ENCODE assay signal across 1 cellular context in genomic region chr19:35043906-35044305, GRCh38.
TF ChIP-seq lines count a peak whose summit lies in the region.

No MANE protein-coding gene starts in this region.

TF ChIP-seq in GM23338, 12 proteins besides CTCF, POLR2A, EP300 and RAD21:
- TF ChIP-seq JUNB (IDR thresholded peaks at IDR 0.05; ENCODE audit: unreplicated experiment), result no peak
- no peak for TF ChIP-seq ETS1 (IDR thresholded peaks at IDR 0.05)
- TF ChIP-seq ZNF462 (CRISPR knock-in tag; IDR thresholded peaks at IDR 0.05), result no peak
- no peak for TF ChIP-seq NANOG (IDR thresholded peaks at IDR 0.05; ENCODE audit: borderline replicate concordance)
- no peak for TF ChIP-seq EZH2phosphoT487 (IDR thresholded peaks at IDR 0.05; ENCODE audit: unreplicated experiment)
- no peak for TF ChIP-seq ZNF331 (CRISPR knock-in tag; IDR thresholded peaks at IDR 0.05; ENCODE audit: low read depth)
- no peak for TF ChIP-seq REST (IDR thresholded peaks at IDR 0.05; ENCODE audit: unreplicated experiment)
- no peak for TF ChIP-seq POLR2AphosphoS5 (IDR thresholded peaks at IDR 0.05; ENCODE audit: low read depth)
- no peak for TF ChIP-seq CREB1 (CRISPR knock-in tag; IDR thresholded peaks at IDR 0.05; ENCODE audit: low read depth)
- no peak for TF ChIP-seq STAT1 (IDR thresholded peaks at IDR 0.05; ENCODE audit: unreplicated experiment)
- no peak for TF ChIP-seq EZH2 (IDR thresholded peaks at IDR 0.05; ENCODE audit: low read depth, unreplicated experiment)
- TF ChIP-seq ZNF114 (CRISPR knock-in tag; IDR thresholded peaks at IDR 0.05), result no peak
